14 cellular contexts compared by ENCODE assay signal in the genomic region with DNA sequence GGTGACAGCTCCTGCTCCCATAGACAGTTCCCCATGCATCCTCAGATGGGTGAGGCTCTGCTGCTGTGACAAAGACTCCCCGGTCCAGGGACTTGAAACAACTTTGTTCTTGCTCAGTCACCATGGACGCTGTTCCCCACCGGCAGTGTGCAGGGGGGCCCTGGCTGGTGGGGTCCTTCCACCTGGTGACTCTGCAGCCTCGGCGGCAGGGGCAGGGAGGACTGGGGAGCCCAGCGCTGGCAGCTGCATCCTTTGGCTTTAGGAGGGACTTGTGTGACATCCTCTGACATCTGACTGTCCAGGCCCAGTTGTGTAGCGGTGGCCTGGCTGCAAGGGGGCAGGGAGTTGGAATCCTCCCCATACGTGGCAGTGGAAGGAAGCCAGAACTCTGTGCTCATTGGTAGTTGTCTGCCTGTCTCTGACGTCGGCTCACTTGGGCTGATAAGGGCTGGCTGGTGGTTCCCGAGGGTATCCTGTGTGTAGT.
A peak's percentile ranks its signal among the peaks of the same experiment; 100 is the strongest.
DNase-seq lines count a peak whose midpoint lies in the region; ATAC-seq, FAIRE-seq and TF ChIP-seq lines count a peak whose summit lies in the region.
"Had no signal": no experiment of that assay in that cellular context is flagged by ENCODE, and none has a peak within 500 bp of the region (broad histone marks: within the 10 kb centered on the region; RNA-seq: fewer than 3 reads in every experiment).

No MANE protein-coding gene starts in this region.

- H3K36me3 ChIP-seq in Panc1 (ENCODE audit: control insufficient read depth, insufficient read depth, low read length), result no peaks in the 10 kb centered on the region
- peaks cover 5% of the 10 kb centered on the region; the same call in 1 of the 3 replicates for H3K36me3 ChIP-seq in K562 (ENCODE audit: control insufficient read depth, insufficient read depth, low read length)
- no peaks in the 10 kb centered on the region for H3K36me3 ChIP-seq in smooth muscle cell (ENCODE audit: low read depth)
- H3K36me3 ChIP-seq: prostate gland, upper lobe of left lung had no signal

- H3K9me3 ChIP-seq in Panc1 (ENCODE audit: control insufficient read depth, insufficient read depth, low read depth, low read length), result no peaks in the 10 kb centered on the region
- no peaks in the 10 kb centered on the region for H3K9me3 ChIP-seq in K562 (replicated peaks; ENCODE audit: control insufficient read depth, insufficient read depth, low read depth, low read length)
- H3K9me3 ChIP-seq in smooth muscle cell (replicated peaks; ENCODE audit: low read depth), result no peaks in the 10 kb centered on the region
- H3K9me3 ChIP-seq: prostate gland, upper lobe of left lung had no signal

- H3K4me3 ChIP-seq in Panc1 (ENCODE audit: low read depth in 2 of 2, low read length in 2 of 2), result no peak overlapping the region
- H3K4me3 ChIP-seq in K562, result no peak overlapping the region
- H3K4me3 ChIP-seq in smooth muscle cell, result no peak overlapping the region
- H3K4me3 ChIP-seq: prostate gland, upper lobe of left lung had no signal

- peak; percentile 51 for FAIRE-seq in K562 (lab: Jason Lieb, UNC)

- H3K9ac ChIP-seq in K562 (ENCODE audit: insufficient read depth in 1 of 2, low read depth in 2 of 2, low read length in 2 of 2) (peak overlapping the region in 1 of 2 experiments; percentile 35; a peak in 3 of 4 replicates), smooth muscle cell (ENCODE audit: low read depth) (peak overlapping the region; percentile 93)

- peaks cover 9% of the 10 kb centered on the region for H3K9me1 ChIP-seq in K562 (ENCODE audit: control insufficient read depth, insufficient read depth, low read length)

- TF ChIP-seq RAD21 in K562 (CRISPR knock-in tag; conservative IDR thresholded peaks at IDR 0.05 in 1 of 2, IDR thresholded peaks at IDR 0.05 in 1 of 2), result no peak

- TF ChIP-seq POLR2A in K562 (conservative IDR thresholded peaks at IDR 0.05), result no peak

- intact Hi-C loops in Panc1 (cut with micrococcal nuclease; ENCODE audit: unreplicated experiment) (no loop called here), K562 (cut with micrococcal nuclease) (no loop called here)

- TF ChIP-seq EP300 in K562 (IDR thresholded peaks at IDR 0.05; ENCODE audit: low read length), result no peak

- CTCF ChIA-PET in Panc1 (lab: Charles Lee), result no interaction called here
- CTCF ChIA-PET in K562 (lab: Yijun Ruan, JAX; ENCODE audit: low intra/inter-chr PET ratio), result no interaction called here

- 51% methylated on average over 11 of the region's 11 CpGs for WGBS in K562 (ENCODE audit: insufficient coverage, low coverage, missing lambda C conversion rate)
- 56% methylated on average over 11 of the region's 11 CpGs for WGBS in smooth muscle cell (ENCODE audit: low lambda C conversion rate)

- H3K79me2 ChIP-seq in K562 (ENCODE audit: control insufficient read depth, insufficient read depth, low read length) (peaks cover 86% of the 10 kb centered on the region), smooth muscle cell (ENCODE audit: low read depth) (peaks cover 74% of the 10 kb centered on the region)

- H2AFZ ChIP-seq in K562 (ENCODE audit: low read depth, low read length) (no peak overlapping the region), smooth muscle cell (ENCODE audit: low read depth) (no peak overlapping the region)

- H3K27me3 ChIP-seq in Panc1 (ENCODE audit: control insufficient read depth, insufficient read depth, low read length) (no peaks in the 10 kb centered on the region), K562 (ENCODE audit: control insufficient read depth in 2 of 2, insufficient read depth in 2 of 2, low read length in 2 of 2) (no peaks in the 10 kb centered on the region), smooth muscle cell (ENCODE audit: low read depth) (no peaks in the 10 kb centered on the region)
- H3K27me3 ChIP-seq: upper lobe of left lung had no signal

- peaks cover 31% of the 10 kb centered on the region; the same call in 1 of the 2 replicates for H4K20me1 ChIP-seq in K562 (replicated peaks; ENCODE audit: control insufficient read depth, insufficient read depth, low read length)
- H4K20me1 ChIP-seq in smooth muscle cell (ENCODE audit: low read depth), result peaks cover 36% of the 10 kb centered on the region

- H3K27ac ChIP-seq in Panc1 (ENCODE audit: low read length) (peak overlapping the region; percentile 7; the same call in 1 of the 2 replicates), K562 (ENCODE audit: extremely low read depth, low read depth, low read length) (peak overlapping the region; percentile 60; the same call in 1 of the 3 replicates), smooth muscle cell (ENCODE audit: low read depth) (peak overlapping the region; percentile 99)

- in situ Hi-C loops in Panc1 (cut with HindIII; ENCODE audit: low pct_unique_long_range_greater_than_20kb, low sequenced_read_pairs) (no loop called here), K562 (cut with MboI) (no loop called here)

- H3K4me1 ChIP-seq in Panc1 (ENCODE audit: control insufficient read depth, insufficient read depth, low read length) (peaks cover 29% of the 10 kb centered on the region), K562 (replicated peaks in 1 of 2; ENCODE audit: control insufficient read depth in 2 of 2, insufficient read depth in 2 of 2, low read length in 2 of 2) (peaks cover 16 to 21% of the 10 kb centered on the region in 2 experiments), smooth muscle cell (ENCODE audit: low read depth) (peaks cover 11% of the 10 kb centered on the region)

- ATAC-seq in Panc1 (peak; percentile 15; the same call in 1 of the 2 replicates), K562 (peak; percentile 69), GM18502 (IDR thresholded peaks at IDR 0.05; ENCODE audit: poor library complexity, unreplicated experiment) (no peak), HG02571 (IDR thresholded peaks at IDR 0.05; ENCODE audit: unreplicated experiment) (no peak)

- peaks cover 5% of the 10 kb centered on the region for H3F3A ChIP-seq in smooth muscle cell (ENCODE audit: low read depth)

- POLR2A ChIA-PET in Panc1 (lab: Charles Lee) (no interaction called here), K562 (lab: Yijun Ruan, JAX) (interaction anchor here (0.6 to 1.5 kb wide), 2 partner anchors 13 to 109 kb away, joined by 3 to 5 read pairs; no protein-coding TSS in a partner anchor)

- BruUV-seq in Panc1 (replicated peaks; lab: Mats Ljungman, UMichigan) (no TSS peak), K562 (replicated peaks; lab: Mats Ljungman, UMichigan) (no TSS peak)

- H3K4me2 ChIP-seq in K562 (ENCODE audit: insufficient read depth, low read length) (no peak overlapping the region), smooth muscle cell (peak overlapping the region; percentile 51)

- no peak for DNase-seq in Panc1 (ENCODE audit: low read depth, low spot score)
- DNase-seq in K562 (ENCODE audit: extremely low read depth in 1 of 4, low spot score in 3 of 4), result peak in 3 of 4 experiments; percentile 35 to 53 (median 51)
- DNase-seq in iris pigment epithelial cell (ENCODE audit: low read depth), result peak; percentile 75
- DNase-seq in smooth muscle cell (lab: John Stamatoyannopoulos, UW; ENCODE audit: unreplicated experiment), result no peak
- no peak for DNase-seq in central memory CD4-positive, alpha-beta T cell
- no peak for DNase-seq in NCI-H2196 (lab: John Stamatoyannopoulos, UW; ENCODE audit: unreplicated experiment)
- DNase-seq: activated CD4-positive, alpha-beta T cell treated with anti-CD3 and anti-CD28 coated beads for 4 hours; KG1; NCI-H345; SIG-M5; upper lobe of left lung had no signal

- TF ChIP-seq CTCF in Panc1 (IDR thresholded peaks at IDR 0.05) (no peak), K562 (IDR thresholded peaks at IDR 0.05 in 2 of 3, conservative IDR thresholded peaks at IDR 0.05 in 1 of 3; ENCODE audit: insufficient read depth in 2 of 3, low read depth in 1 of 3, low read length in 3 of 3) (no peak), smooth muscle cell (IDR thresholded peaks at IDR 0.05; ENCODE audit: borderline replicate concordance, insufficient read depth, poor library complexity, severe bottlenecking) (no peak)

TF ChIP-seq in K562, 482 proteins besides CTCF, POLR2A, EP300 and RAD21 (continues in another document):
- TF ChIP-seq NFIC (IDR thresholded peaks at IDR 0.05), result no peak
- no peak for TF ChIP-seq ILF3 (IDR thresholded peaks at IDR 0.05; ENCODE audit: borderline replicate concordance)

Comparison
In these comparisons a context has a peak if more than half of its experiments do, and no peak if none do; other contexts are left out.
1. ATAC-seq: peak in Panc1 (single experiment) and K562 (single experiment); none in GM18502 (single experiment) and HG02571 (single experiment).
2. DNase-seq: peak in K562 (3 of 4) and iris pigment epithelial cell (single experiment); none in Panc1 (single experiment), smooth muscle cell (single experiment), central memory CD4-positive, alpha-beta T cell (single experiment) and NCI-H2196 (single experiment).
3. H3K27ac ChIP-seq: peak in every context shown above with its lines; median percentile 99 in smooth muscle cell; 60 in K562; 7 in Panc1.